Comparison of ENCODE assay signal across 29 cellular contexts in the genomic region with DNA sequence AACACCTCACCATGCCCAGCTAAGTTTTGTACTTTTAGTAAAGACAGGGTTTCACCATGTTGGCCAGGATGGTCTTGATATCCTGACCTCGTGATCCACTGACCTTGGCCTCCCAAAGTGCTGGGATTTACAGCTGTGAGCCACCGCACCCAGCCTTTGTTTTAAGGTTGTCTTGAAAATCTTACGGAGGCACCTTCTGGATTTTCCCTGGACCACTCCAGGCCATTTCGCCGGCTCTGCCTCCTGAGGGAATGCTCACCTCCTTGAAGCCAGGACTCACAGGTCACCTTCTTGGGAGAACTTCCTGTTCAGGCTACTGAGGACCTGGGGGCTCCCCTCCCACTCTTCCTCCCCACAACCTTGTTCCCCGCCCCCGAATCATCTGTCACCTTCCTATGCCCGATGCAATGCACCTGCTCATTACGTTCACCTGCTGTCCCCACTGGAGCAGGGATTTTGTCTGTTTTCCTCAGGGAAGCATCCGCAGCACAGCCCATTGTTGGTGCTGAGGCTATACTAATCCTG. TPM values are rescaled to one million over a fixed set of nuclear protein-coding genes. Genes with fewer than 3 reads are reported as not detected.
"Had no signal": no experiment of that assay in that cellular context is flagged by ENCODE, and none has a peak within 500 bp of the region (broad histone marks: within the 10 kb centered on the region; RNA-seq: fewer than 3 reads in every experiment).

No MANE protein-coding gene starts in this region.

- H3K4me1 Mint-ChIP-seq: stimulated activated effector memory CD8-positive, alpha-beta T cell treated with anti-CD3 and anti-CD28 coated beads, Interleukin-12 subunit alpha, Interleukin-12 subunit beta, amount 100 ng/mL, for 72 hours; stimulated activated memory B cell treated with anti-CD40 and anti-IgM and Interleukin-4, amounts not matched to agents 10 μg/mL and 1 μg/mL and 100 μg/mL, for 72 hours; stimulated activated naive B cell treated with anti-CD40 and anti-IgM and Interleukin-4, amounts not matched to agents 10 μg/mL and 1 μg/mL and 100 μg/mL, for 72 hours; stimulated activated naive CD8-positive, alpha-beta T cell treated with anti-CD3 and anti-CD28 coated beads, Interleukin-15, amount 100 ng/mL, for 72 hours had no signal

- DNase-seq: stimulated activated CD4-positive, alpha-beta T cell treated with anti-CD3 and anti-CD28 coated beads, Interleukin-2, amount 100 ng/mL, for 48 hours; stimulated activated CD4-positive, alpha-beta T cell treated with anti-CD3 and anti-CD28 coated beads, Interleukin-4, amount 100 ng/mL, for 1 hour; stimulated activated CD4-positive, alpha-beta T cell treated with anti-CD3 and anti-CD28 coated beads, Interleukin-4, amount 100 ng/mL, for 24 hours; stimulated activated CD4-positive, alpha-beta T cell treated with anti-CD3 and anti-CD28 coated beads, Interleukin-4, amount 100 ng/mL, for 4 hours; stimulated activated CD8-positive, alpha-beta memory T cell treated with anti-CD3 and anti-CD28 coated beads, Interleukin-4, amount 100 ng/mL, for 48 hours; stimulated activated naive B cell treated with anti-CD40 and anti-IgM and Interleukin-4, amounts not matched to agents 10 μg/mL and 1 μg/mL and 100 μg/mL, for 72 hours; stimulated activated naive CD4-positive, alpha-beta T cell; stimulated activated naive CD4-positive, alpha-beta T cell treated with Interleukin-2 at 50 U/mL for 16 hours; stimulated activated naive CD8-positive, alpha-beta T cell treated with anti-CD3 and anti-CD28 coated beads, Interleukin-15, amount 100 ng/mL, for 72 hours; stimulated activated naive CD8-positive, alpha-beta T cell treated with anti-CD3 and anti-CD28 coated beads, Interleukin-15, Interleukin-2, amounts not matched to agents 100 U/mL and 50 U/mL, for 24 hours; stomach; substantia nigra; testis; thyroid gland; tibial artery; transverse colon; trophoblast cell; upper lobe of left lung; upper lobe of right lung; uterus had no signal

- H3K4me3 Mint-ChIP-seq: stimulated activated effector memory CD8-positive, alpha-beta T cell treated with anti-CD3 and anti-CD28 coated beads, Interleukin-12 subunit alpha, Interleukin-12 subunit beta, amount 100 ng/mL, for 72 hours; stimulated activated memory B cell treated with anti-CD40 and anti-IgM and Interleukin-4, amounts not matched to agents 10 μg/mL and 1 μg/mL and 100 μg/mL, for 72 hours; stimulated activated naive B cell treated with anti-CD40 and anti-IgM and Interleukin-4, amounts not matched to agents 10 μg/mL and 1 μg/mL and 100 μg/mL, for 72 hours; stimulated activated naive CD8-positive, alpha-beta T cell treated with anti-CD3 and anti-CD28 coated beads, Interleukin-15, amount 100 ng/mL, for 72 hours; stimulated activated naive CD8-positive, alpha-beta T cell treated with anti-CD3 and anti-CD28 coated beads, Interleukin-15, Interleukin-2, amounts not matched to agents 100 ng/mL and 50 ng/mL, for 24 hours; type B pancreatic cell had no signal

- H3K27ac Mint-ChIP-seq: stimulated activated effector memory CD8-positive, alpha-beta T cell treated with anti-CD3 and anti-CD28 coated beads, Interleukin-12 subunit alpha, Interleukin-12 subunit beta, amount 100 ng/mL, for 72 hours; stimulated activated memory B cell treated with anti-CD40 and anti-IgM and Interleukin-4, amounts not matched to agents 10 μg/mL and 1 μg/mL and 100 μg/mL, for 72 hours; stimulated activated naive B cell treated with anti-CD40 and anti-IgM and Interleukin-4, amounts not matched to agents 10 μg/mL and 1 μg/mL and 100 μg/mL, for 72 hours; stimulated activated naive CD8-positive, alpha-beta T cell treated with anti-CD3 and anti-CD28 coated beads, Interleukin-15, Interleukin-2, amounts not matched to agents 100 ng/mL and 50 ng/mL, for 24 hours; type B pancreatic cell had no signal

- H3K9me3 Mint-ChIP-seq: stimulated activated effector memory CD8-positive, alpha-beta T cell treated with anti-CD3 and anti-CD28 coated beads, Interleukin-12 subunit alpha, Interleukin-12 subunit beta, amount 100 ng/mL, for 72 hours; stimulated activated memory B cell treated with anti-CD40 and anti-IgM and Interleukin-4, amounts not matched to agents 10 μg/mL and 1 μg/mL and 100 μg/mL, for 72 hours; stimulated activated naive B cell treated with anti-CD40 and anti-IgM and Interleukin-4, amounts not matched to agents 10 μg/mL and 1 μg/mL and 100 μg/mL, for 72 hours; stimulated activated naive CD8-positive, alpha-beta T cell treated with anti-CD3 and anti-CD28 coated beads, Interleukin-15, amount 100 ng/mL, for 72 hours; stimulated activated naive CD8-positive, alpha-beta T cell treated with anti-CD3 and anti-CD28 coated beads, Interleukin-15, Interleukin-2, amounts not matched to agents 100 ng/mL and 50 ng/mL, for 24 hours; type B pancreatic cell had no signal

- H3K36me3 Mint-ChIP-seq: stimulated activated effector memory CD8-positive, alpha-beta T cell treated with anti-CD3 and anti-CD28 coated beads, Interleukin-12 subunit alpha, Interleukin-12 subunit beta, amount 100 ng/mL, for 72 hours; stimulated activated memory B cell treated with anti-CD40 and anti-IgM and Interleukin-4, amounts not matched to agents 10 μg/mL and 1 μg/mL and 100 μg/mL, for 72 hours; stimulated activated naive B cell treated with anti-CD40 and anti-IgM and Interleukin-4, amounts not matched to agents 10 μg/mL and 1 μg/mL and 100 μg/mL, for 72 hours; type B pancreatic cell had no signal

RNA-seq across cellular contexts. Expression of a gene that starts 19.4 kb away (rescaled TPM):
- total RNA-seq: stomach, subcutaneous adipose tissue, thoracic aorta, thyroid gland, tibial nerve, transverse colon, upper lobe of left lung, upper lobe of right lung, ureter, urinary bladder, uterus had no signal
